8 cellular contexts compared by ENCODE assay signal in genomic region chr20:62702886-62703852, GRCh38. TPM values are rescaled to one million over a fixed set of nuclear protein-coding genes. Genes with fewer than 3 reads are reported as not detected.
DNase-seq lines count a peak whose midpoint lies in the region; ATAC-seq and TF ChIP-seq lines count a peak whose summit lies in the region.

No MANE protein-coding gene starts in this region.

- H3K27me3 ChIP-seq in breast epithelium (peaks cover 4 to 34% of the 10 kb centered on the region in 2 donors), skeletal muscle tissue (ENCODE audit: control insufficient read depth in 3 of 3, insufficient read depth in 3 of 3, low read length in 3 of 3) (peaks cover 52 to 65% (median 53%) of the 10 kb centered on the region in 3 donors)

- BruUV-seq in MCF 10A (replicated peaks; lab: Mats Ljungman, UMichigan), result no TSS peak

- peak; percentile 94 for DNase-seq in MCF 10A (ENCODE audit: unreplicated experiment)
- no peak for DNase-seq in breast epithelium (ENCODE audit: low spot score in 2 of 2)
- DNase-seq in dermis blood vessel endothelial cell, result peak; percentile 96
- no peak for DNase-seq in superior temporal gyrus (ENCODE audit: extremely low spot score)

- ATAC-seq in GM19328 (IDR thresholded peaks at IDR 0.05; ENCODE audit: unreplicated experiment) (no peak), HG03442 (IDR thresholded peaks at IDR 0.05; ENCODE audit: unreplicated experiment) (no peak)

- TF ChIP-seq POLR2A in breast epithelium (IDR thresholded peaks at IDR 0.05), result no peak

- POLR2A ChIA-PET in MCF 10A (lab: Yijun Ruan, JAX), result interaction anchor here (0.6 to 3.3 kb wide), 22 partner anchors 9 to 1112 kb away, joined by 3 to 39 read pairs (median 4); partner anchors contain the start of genes MRGBP and RPS21

- H3K27ac Mint-ChIP-seq in MCF 10A (ENCODE audit: low read depth, unreplicated experiment), result peak overlapping the region; percentile 46

- H3K9me3 ChIP-seq in breast epithelium (no peaks in the 10 kb centered on the region), skeletal muscle tissue (ENCODE audit: control insufficient read depth in 3 of 3, low read length in 3 of 3) (no peaks in the 10 kb centered on the region)

- intact Hi-C loops in MCF 10A (cut with micrococcal nuclease) (loop anchor here (1.0 to 10.0 kb wide), 3 partner anchors 37 to 88 kb away; no protein-coding TSS in a partner anchor), breast epithelium (cut with DNase I; ENCODE audit: low total_unique reads) (no loop called here)

- H3K36me3 Mint-ChIP-seq in MCF 10A (ENCODE audit: insufficient read depth, unreplicated experiment), result no peaks in the 10 kb centered on the region

- no peak overlapping the region for H3K9ac ChIP-seq in skeletal muscle tissue (ENCODE audit: low read depth in 1 of 3, low read length in 3 of 3)

- H3K36me3 ChIP-seq in breast epithelium, result no peaks in the 10 kb centered on the region
- H3K36me3 ChIP-seq in skeletal muscle tissue (ENCODE audit: control insufficient read depth in 3 of 3, insufficient read depth in 3 of 3, low read length in 3 of 3), result no peaks in the 10 kb centered on the region

- H3K27me3 Mint-ChIP-seq in MCF 10A (ENCODE audit: insufficient read depth, unreplicated experiment), result no peaks in the 10 kb centered on the region

- H3K4me3 Mint-ChIP-seq in MCF 10A (ENCODE audit: unreplicated experiment), result peak overlapping the region; percentile 15

- H3K4me1 ChIP-seq in breast epithelium (peaks cover 0 to 4% of the 10 kb centered on the region in 2 donors), skeletal muscle tissue (ENCODE audit: control insufficient read depth in 3 of 3, insufficient read depth in 3 of 3, low read length in 3 of 3) (peaks cover 0 to 19% (median 15%) of the 10 kb centered on the region in 3 donors)

- peak; percentile 53 for TF ChIP-seq CTCF in MCF 10A (IDR thresholded peaks at IDR 0.05; ENCODE audit: unreplicated experiment)
- TF ChIP-seq CTCF in breast epithelium (IDR thresholded peaks at IDR 0.05), result no peak

- CTCF ChIA-PET in MCF 10A (lab: Yijun Ruan, JAX), result interaction anchor here (0.6 to 3.3 kb wide), 22 partner anchors 9 to 914 kb away, joined by 3 to 85 read pairs (median 4); no protein-coding TSS in a partner anchor

- no peaks in the 10 kb centered on the region for H3K9me3 Mint-ChIP-seq in MCF 10A (ENCODE audit: unreplicated experiment)

- peaks cover 35% of the 10 kb centered on the region for H3K4me1 Mint-ChIP-seq in MCF 10A (ENCODE audit: insufficient read depth, unreplicated experiment)

- H3K27ac ChIP-seq in breast epithelium, result no peak overlapping the region
- H3K27ac ChIP-seq in skeletal muscle tissue (ENCODE audit: low read depth, low read length), result peak overlapping the region; percentile 17

- H3K4me3 ChIP-seq in breast epithelium (no peak overlapping the region), skeletal muscle tissue (ENCODE audit: low read length in 3 of 3) (no peak overlapping the region)

TF ChIP-seq in PFSK-1, 5 proteins besides CTCF, POLR2A, EP300 and RAD21:
- peak; percentile 37; the same call in 1 of the 2 replicates for TF ChIP-seq TAF1 (IDR thresholded peaks at IDR 0.05; ENCODE audit: borderline replicate concordance, insufficient read depth, low read length)
- TF ChIP-seq POLR2AphosphoS5 (IDR thresholded peaks at IDR 0.05; ENCODE audit: low read depth, low read length), result no peak
- no peak for TF ChIP-seq SIN3A (IDR thresholded peaks at IDR 0.05; ENCODE audit: borderline replicate concordance, insufficient read depth, low read length)
- peak; percentile 45 for TF ChIP-seq FOXP2 (optimal IDR thresholded peaks at IDR 0.05; ENCODE audit: borderline replicate concordance, extremely low read depth, extremely low read length, insufficient read depth)
- peak in 1 of 2 experiments; percentile 63; a peak in 2 of 4 replicates for TF ChIP-seq REST (IDR thresholded peaks at IDR 0.05; ENCODE audit: insufficient read depth in 1 of 2, low read depth in 2 of 2, low read length in 2 of 2)
TF ChIP-seq in PFSK-1: peak in this region for 3.

RNA-seq across cellular contexts. Expression of gene NTSR1, which starts 5.5 kb away (rescaled TPM):
- total RNA-seq in MCF 10A (2022), result 4.5 and 6.2 TPM in 2 replicates
- under 1 TPM in 1 of 3 donors, not detected in 2; under 0.01 TPM for total RNA-seq in breast epithelium
- polyA plus RNA-seq in PFSK-1 (2012; ENCODE audit: insufficient read length, low read depth), result 0.13 TPM
- 0.05 TPM in 1 of 2 replicates, not detected in the other for total RNA-seq in dermis blood vessel endothelial cell
- under 0.01 TPM for total RNA-seq in skeletal muscle tissue

Comparison
In these comparisons a context has a peak if more than half of its experiments do, and no peak if none do; other contexts are left out.
1. DNase-seq: peak in MCF 10A (single experiment) and dermis blood vessel endothelial cell (single experiment); none in breast epithelium (0 of 2) and superior temporal gyrus (single experiment).